15 cellular contexts compared by ENCODE assay signal in genomic region chr18:51559902-51560287, GRCh38.
"Had no signal": no experiment of that assay in that cellular context is flagged by ENCODE, and none has a peak within 500 bp of the region (broad histone marks: within the 10 kb centered on the region; RNA-seq: fewer than 3 reads in every experiment).

No MANE protein-coding gene starts in this region.

- H3K27ac ChIP-seq: left lung had no signal

- DNase-seq: activated B cell treated with CpG ODN at 0.5 μM for 24 hours; activated CD4-positive, alpha-beta T cell treated with anti-CD3 and anti-CD28 coated beads, Interleukin-2, amount 10 ng/mL, durations not matched to agents 24 days and 14 days; activated CD8-positive, alpha-beta memory T cell treated with anti-CD3 and anti-CD28 coated beads for 24 hours; activated naive CD4-positive, alpha-beta T cell treated with anti-CD3 and anti-CD28 coated beads for 36 hours; activated T-cell treated with anti-CD3 and anti-CD28 coated beads for 4 hours; effector memory CD4-positive, alpha-beta T cell; erythroblast; left lung; nephron progenitor cell; stimulated activated CD4-positive, alpha-beta T cell treated with anti-CD3 and anti-CD28 coated beads, Interleukin-12 subunit alpha, Interleukin-12 subunit beta, amount 100 ng/mL, for 4 hours; stimulated activated naive CD4-positive, alpha-beta T cell treated with Interleukin-2 at 50 U/mL for 16 hours; T-helper 17 cell had no signal

- H3K4me3 ChIP-seq: left lung had no signal

- H3K27me3 ChIP-seq: left lung had no signal

- ATAC-seq: activated T-helper 17 cell treated with anti-CD3 and anti-CD28 coated beads, Interleukin-2, amount 50 U/mL, for 72 hours; left lung; T-helper 17 cell had no signal

- H3K9me3 ChIP-seq: left lung had no signal

- H3K4me1 ChIP-seq: left lung had no signal

- H3K36me3 ChIP-seq: left lung had no signal

- FAIRE-seq: astrocyte, urothelium cell line had no signal
